In the genomic region with DNA sequence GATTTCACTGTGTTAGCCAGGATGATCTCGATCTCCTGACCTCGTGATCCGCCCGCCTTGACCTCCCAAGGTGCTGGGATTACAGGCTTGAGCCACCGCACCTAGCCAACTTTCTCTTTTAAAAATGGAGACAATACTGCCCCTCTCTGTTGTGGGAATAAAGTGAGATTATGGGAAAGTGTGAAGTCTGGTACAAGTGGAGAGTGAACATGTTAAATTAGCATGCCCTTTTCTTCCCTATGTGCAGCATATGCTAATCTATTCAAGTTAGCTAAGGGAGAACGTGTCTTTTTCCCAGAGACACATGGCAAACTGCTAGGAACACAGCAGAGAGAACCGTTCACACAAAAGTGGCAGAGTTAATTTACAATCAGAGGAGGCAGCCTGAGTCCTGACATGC, we compare ENCODE assay signal across 16 cellular contexts. TPM values are rescaled to one million over a fixed set of nuclear protein-coding genes. Genes with fewer than 3 reads are reported as not detected.
DNase-seq lines count a peak whose midpoint lies in the region; ATAC-seq and TF ChIP-seq lines count a peak whose summit lies in the region.
"Had no signal": no experiment of that assay in that cellular context is flagged by ENCODE, and none has a peak within 500 bp of the region (broad histone marks: within the 10 kb centered on the region; RNA-seq: fewer than 3 reads in every experiment).

No MANE protein-coding gene starts in this region.

- H3K27me3 ChIP-seq in KMS-11 (ENCODE audit: insufficient read depth, low read depth) (no peaks in the 10 kb centered on the region), neutrophil (no peaks in the 10 kb centered on the region)

- peak overlapping the region; percentile 100 for H3K4me2 ChIP-seq in KMS-11

- H4K20me1 ChIP-seq in KMS-11 (ENCODE audit: insufficient read depth), result no peaks in the 10 kb centered on the region

- no peaks in the 10 kb centered on the region for H3K27me3 Mint-ChIP-seq in activated CD4-positive, alpha-beta T cell treated with anti-CD3 and anti-CD28 coated beads for 36 hours
- peaks cover 3% of the 10 kb centered on the region for H3K27me3 Mint-ChIP-seq in activated naive CD8-positive, alpha-beta T cell treated with anti-CD3 and anti-CD28 coated beads, Interleukin-2, amount 10 ng/mL, durations not matched to agents 7 days and 5 days

- H3K27ac ChIP-seq in KMS-11 (no peak overlapping the region), neutrophil (peak overlapping the region; percentile 98), caudate nucleus (ENCODE audit: low read depth, low read length) (no peak overlapping the region)

- H3K9ac ChIP-seq in KMS-11, result no peak overlapping the region

- POLR2A ChIA-PET in activated CD4-positive, alpha-beta T cell treated with anti-CD3 and anti-CD28 coated beads for 36 hours (lab: Charles Lee), result interaction anchor here (0.7 to 2.8 kb wide), 4 partner anchors 36 to 157 kb away, joined by 3 to 18 read pairs (median 4); a partner anchor contains a TSS
- POLR2A ChIA-PET in activated naive CD8-positive, alpha-beta T cell treated with anti-CD3 and anti-CD28 coated beads, Interleukin-2, amount 10 ng/mL, durations not matched to agents 7 days and 5 days (lab: Charles Lee), result interaction anchor here (1.0 to 4.8 kb wide), 6 partner anchors 27 to 126 kb away, joined by 3 to 71 read pairs (median 11); a partner anchor contains a TSS

- H3K9me3 ChIP-seq in neutrophil, result no peaks in the 10 kb centered on the region

- H3K4me1 ChIP-seq in KMS-11 (ENCODE audit: low read depth, poor library complexity, severe bottlenecking) (peaks cover 15% of the 10 kb centered on the region), neutrophil (ENCODE audit: control insufficient read depth in 1 of 2, insufficient read depth in 1 of 2, low read depth in 1 of 2, low read length in 1 of 2) (peaks cover 18 to 21% of the 10 kb centered on the region in 2 experiments)

- H3K4me3 Mint-ChIP-seq in activated CD4-positive, alpha-beta T cell treated with anti-CD3 and anti-CD28 coated beads for 36 hours, result peak overlapping the region; percentile 80
- H3K4me3 Mint-ChIP-seq in activated naive CD8-positive, alpha-beta T cell treated with anti-CD3 and anti-CD28 coated beads, Interleukin-2, amount 10 ng/mL, durations not matched to agents 7 days and 5 days, result peak overlapping the region; percentile 99

- CTCF ChIA-PET in activated CD4-positive, alpha-beta T cell treated with anti-CD3 and anti-CD28 coated beads for 36 hours (lab: Charles Lee), result interaction anchor here (0.6 to 2.8 kb wide), 3 partner anchors 8 to 100 kb away, joined by 3 to 8 read pairs (median 7); no protein-coding TSS in a partner anchor

- peaks cover 18% of the 10 kb centered on the region for H3K4me1 Mint-ChIP-seq in activated CD4-positive, alpha-beta T cell treated with anti-CD3 and anti-CD28 coated beads for 36 hours
- H3K4me1 Mint-ChIP-seq in activated naive CD8-positive, alpha-beta T cell treated with anti-CD3 and anti-CD28 coated beads, Interleukin-2, amount 10 ng/mL, durations not matched to agents 7 days and 5 days, result peaks cover 22% of the 10 kb centered on the region

- H3K9me3 Mint-ChIP-seq in activated CD4-positive, alpha-beta T cell treated with anti-CD3 and anti-CD28 coated beads for 36 hours (ENCODE audit: low read depth), result no peaks in the 10 kb centered on the region
- no peaks in the 10 kb centered on the region for H3K9me3 Mint-ChIP-seq in activated naive CD8-positive, alpha-beta T cell treated with anti-CD3 and anti-CD28 coated beads, Interleukin-2, amount 10 ng/mL, durations not matched to agents 7 days and 5 days

- no peaks in the 10 kb centered on the region for H3K79me2 ChIP-seq in KMS-11 (ENCODE audit: insufficient read depth, low read depth)

- DNase-seq in activated CD4-positive, alpha-beta T cell treated with anti-CD3 and anti-CD28 coated beads for 36 hours, result no peak
- DNase-seq in activated CD4-positive, alpha-beta T cell treated with anti-CD3 and anti-CD28 coated beads, Interleukin-2, amount 50 U/mL, for 4 hours, result no peak
- DNase-seq in activated naive CD8-positive, alpha-beta T cell treated with anti-CD3 and anti-CD28 coated beads, Interleukin-2, amount 10 ng/mL, durations not matched to agents 7 days and 5 days, result no peak
- DNase-seq in caudate nucleus (lab: John Stamatoyannopoulos, UW) (no peak), AG08396 (ENCODE audit: low spot score) (no peak), SK-N-DZ (ENCODE audit: low spot score) (no peak)
- DNase-seq: activated CD4-positive, alpha-beta T cell treated with anti-CD3 and anti-CD28 coated beads for 48 hours; effector CD4-positive, alpha-beta T cell; foreskin melanocyte; HCEC 1CT; IMR-90; NCI-H187; NCI-H748 treated with DMSO at 0.1 percent for 48 hours; trophoblast cell had no signal

- peaks cover 19% of the 10 kb centered on the region for H3K36me3 Mint-ChIP-seq in activated CD4-positive, alpha-beta T cell treated with anti-CD3 and anti-CD28 coated beads for 36 hours (ENCODE audit: low read depth)
- H3K36me3 Mint-ChIP-seq in activated naive CD8-positive, alpha-beta T cell treated with anti-CD3 and anti-CD28 coated beads, Interleukin-2, amount 10 ng/mL, durations not matched to agents 7 days and 5 days, result peaks cover 11% of the 10 kb centered on the region

- intact Hi-C loops in activated CD4-positive, alpha-beta T cell treated with anti-CD3 and anti-CD28 coated beads for 36 hours (cut with DNase I, micrococcal nuclease), result loop anchor here (2.0 to 10.0 kb wide), 2 partner anchors 63 to 379 kb away; a partner anchor contains a TSS

- no peak for ATAC-seq in activated CD4-positive, alpha-beta T cell treated with anti-CD3 and anti-CD28 coated beads for 36 hours
- no peak for ATAC-seq in activated naive CD8-positive, alpha-beta T cell treated with anti-CD3 and anti-CD28 coated beads, Interleukin-2, amount 10 ng/mL, durations not matched to agents 7 days and 5 days (ENCODE audit: low read depth)

- H3K36me3 ChIP-seq in KMS-11 (ENCODE audit: insufficient read depth), result no peaks in the 10 kb centered on the region
- peaks cover 31% of the 10 kb centered on the region for H3K36me3 ChIP-seq in neutrophil

- TF ChIP-seq CTCF in KMS-11 (conservative IDR thresholded peaks at IDR 0.05; ENCODE audit: low read depth, low read length) (no peak), neutrophil (IDR thresholded peaks at IDR 0.05) (no peak)

- H2AFZ ChIP-seq in KMS-11 (ENCODE audit: low read depth), result no peak overlapping the region

- H3K27ac Mint-ChIP-seq in activated CD4-positive, alpha-beta T cell treated with anti-CD3 and anti-CD28 coated beads for 36 hours, result peak overlapping the region; percentile 6
- peak overlapping the region; percentile 75 for H3K27ac Mint-ChIP-seq in activated naive CD8-positive, alpha-beta T cell treated with anti-CD3 and anti-CD28 coated beads, Interleukin-2, amount 10 ng/mL, durations not matched to agents 7 days and 5 days

- no peak overlapping the region for H3K4me3 ChIP-seq in KMS-11 (IDR thresholded peaks at IDR 0.05; ENCODE audit: insufficient read depth, low read depth, low read length)
- no peak overlapping the region for H3K4me3 ChIP-seq in neutrophil (ENCODE audit: low read depth in 1 of 2, low read length in 1 of 2)

RNA-seq across cellular contexts. Expression of a gene that starts 1.5 kb away (rescaled TPM):
- total RNA-seq in activated CD4-positive, alpha-beta T cell treated with anti-CD3 and anti-CD28 coated beads for 36 hours, result 10 to 100 TPM; 38.3 to 41.6 TPM
- total RNA-seq in activated naive CD8-positive, alpha-beta T cell treated with anti-CD3 and anti-CD28 coated beads, Interleukin-2, amount 10 ng/mL, durations not matched to agents 7 days and 5 days, result 10 to 100 TPM; 29.8 to 35.6 TPM
- polyA plus RNA-seq in SK-N-DZ (2014; cell fraction: cytosol; rRNA removed), result 56.6 and 71.0 TPM in 2 replicates
- polyA plus RNA-seq in SK-N-DZ (2014; cell fraction: nucleus; rRNA removed), result 124 and 133 TPM in 2 replicates

RNA-seq across cellular contexts. Expression of a gene that starts 24.7 kb away (rescaled TPM):
- total RNA-seq in activated CD4-positive, alpha-beta T cell treated with anti-CD3 and anti-CD28 coated beads for 36 hours, result under 1 TPM; 0.32 to 0.93 TPM
- 1 to 10 TPM in 1 of 2 experiments, under 1 TPM in 1; 0.75 to 1.1 TPM for total RNA-seq in activated naive CD8-positive, alpha-beta T cell treated with anti-CD3 and anti-CD28 coated beads, Interleukin-2, amount 10 ng/mL, durations not matched to agents 7 days and 5 days
- polyA plus RNA-seq in SK-N-DZ (2014; cell fraction: cytosol; rRNA removed), result 2.4 and 3.7 TPM in 2 replicates
- polyA plus RNA-seq in SK-N-DZ (2014; cell fraction: nucleus; rRNA removed), result 3.6 and 12.3 TPM in 2 replicates

RNA-seq across cellular contexts. Expression of a gene that starts 27.6 kb away (rescaled TPM):
- 100 to 1,000 TPM; 142 to 144 TPM for total RNA-seq in activated CD4-positive, alpha-beta T cell treated with anti-CD3 and anti-CD28 coated beads for 36 hours
- 100 to 1,000 TPM; 108 to 118 TPM for total RNA-seq in activated naive CD8-positive, alpha-beta T cell treated with anti-CD3 and anti-CD28 coated beads, Interleukin-2, amount 10 ng/mL, durations not matched to agents 7 days and 5 days
- 296 and 349 TPM in 2 replicates for polyA plus RNA-seq in SK-N-DZ (2014; cell fraction: cytosol; rRNA removed)
- polyA plus RNA-seq in SK-N-DZ (2014; cell fraction: nucleus; rRNA removed), result 249 and 259 TPM in 2 replicates

RNA-seq across cellular contexts. Expression of a gene that starts 36.2 kb away (rescaled TPM):
- 10 to 100 TPM; 61.4 to 79.0 TPM for total RNA-seq in activated CD4-positive, alpha-beta T cell treated with anti-CD3 and anti-CD28 coated beads for 36 hours
- total RNA-seq in activated naive CD8-positive, alpha-beta T cell treated with anti-CD3 and anti-CD28 coated beads, Interleukin-2, amount 10 ng/mL, durations not matched to agents 7 days and 5 days, result 10 to 100 TPM; 79.5 to 88.2 TPM
- polyA plus RNA-seq in SK-N-DZ (2014; cell fraction: cytosol; rRNA removed), result 53.1 and 59.3 TPM in 2 replicates
- 127 and 189 TPM in 2 replicates for polyA plus RNA-seq in SK-N-DZ (2014; cell fraction: nucleus; rRNA removed)

RNA-seq across cellular contexts. Expression of a gene that starts 40.8 kb away (rescaled TPM):
- total RNA-seq in activated CD4-positive, alpha-beta T cell treated with anti-CD3 and anti-CD28 coated beads for 36 hours, result 100 to 1,000 TPM in 1 of 2 experiments, 10 to 100 TPM in 1; 62.2 to 105 TPM
- total RNA-seq in activated naive CD8-positive, alpha-beta T cell treated with anti-CD3 and anti-CD28 coated beads, Interleukin-2, amount 10 ng/mL, durations not matched to agents 7 days and 5 days, result 10 to 100 TPM; 36.2 to 43.5 TPM
- polyA plus RNA-seq in SK-N-DZ (2014; cell fraction: cytosol; rRNA removed), result 377 and 1,003 TPM in 2 replicates
- 347 and 365 TPM in 2 replicates for polyA plus RNA-seq in SK-N-DZ (2014; cell fraction: nucleus; rRNA removed)
